Comparison of ENCODE assay signal across 2 cellular contexts in genomic region chr2:145199052-145199451, GRCh38.
TF ChIP-seq lines count a peak whose summit lies in the region.

No MANE protein-coding gene starts in this region.

TF ChIP-seq in GM23338, 12 proteins besides CTCF, POLR2A, EP300 and RAD21 (continued from another document):
- no peak for TF ChIP-seq JUNB (IDR thresholded peaks at IDR 0.05; ENCODE audit: unreplicated experiment)

TF ChIP-seq in neural cell, 6 proteins besides CTCF, POLR2A, EP300 and RAD21 (continued from another document):
- peak; percentile 28 for TF ChIP-seq REST (IDR thresholded peaks at IDR 0.05; ENCODE audit: borderline replicate concordance)
